ENCODE assay signal across 4 cellular contexts in the genomic region with DNA sequence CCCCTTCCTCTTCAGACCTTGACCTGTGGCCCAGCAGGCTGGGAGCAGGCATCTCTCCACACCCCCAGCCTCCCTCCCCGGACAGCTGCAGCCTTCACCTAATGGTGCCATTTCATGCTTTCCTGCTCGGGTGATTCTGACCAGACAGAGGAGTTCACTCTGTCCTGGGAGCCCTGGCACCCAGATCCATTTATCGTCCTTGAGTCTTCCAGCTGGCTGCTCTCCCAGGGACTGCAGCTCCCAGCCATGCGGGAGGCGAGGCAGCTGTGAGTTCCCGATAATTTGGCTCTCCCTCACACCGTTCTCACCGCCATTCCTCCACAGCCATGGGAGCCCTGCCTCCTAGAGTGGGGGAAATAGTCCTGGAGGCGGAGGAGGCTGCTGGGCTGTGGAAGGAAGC. TPM values are rescaled to one million over a fixed set of nuclear protein-coding genes. Genes with fewer than 3 reads are reported as not detected.
"Had no signal": no experiment of that assay in that cellular context is flagged by ENCODE, and none has a peak within 500 bp of the region (broad histone marks: within the 10 kb centered on the region; RNA-seq: fewer than 3 reads in every experiment).

No MANE protein-coding gene starts in this region.

RNA-seq across cellular contexts. Expression of a gene that starts 32.6 kb away (rescaled TPM):
- total RNA-seq: K562, M059J, Peyer's patch, SJSA1 had no signal
